23 cellular contexts compared by ENCODE assay signal in genomic region chr12:39161686-39162085, GRCh38.
A peak's percentile ranks its signal among the peaks of the same experiment; 100 is the strongest.
DNase-seq lines count a peak whose midpoint lies in the region; ATAC-seq, FAIRE-seq and TF ChIP-seq lines count a peak whose summit lies in the region.
"Had no signal": no experiment of that assay in that cellular context is flagged by ENCODE, and none has a peak within 500 bp of the region (broad histone marks: within the 10 kb centered on the region; RNA-seq: fewer than 3 reads in every experiment).

No MANE protein-coding gene starts in this region.

- H3K4me1 Mint-ChIP-seq in astrocyte (ENCODE audit: low read depth, unreplicated experiment) = no peaks in the 10 kb centered on the region
- H3K4me1 Mint-ChIP-seq: GM23338, IgD-negative memory B cell had no signal

- H3K27me3 ChIP-seq in astrocyte (ENCODE audit: insufficient read depth, low read length) = no peaks in the 10 kb centered on the region

- DNase-seq in NCI-H82 treated with DMSO at 0.1 percent for 48 hours (lab: John Stamatoyannopoulos, UW; ENCODE audit: unreplicated experiment) (peak; percentile 42), astrocyte (ENCODE audit: low read depth) (peak; percentile 29), foreskin melanocyte (peak; percentile 96), renal cortical epithelial cell (ENCODE audit: low read depth) (peak; percentile 2), NCI-H446 (lab: John Stamatoyannopoulos, UW) (no peak), left cardiac atrium (no peak)
- no peak for DNase-seq in effector CD8-positive, alpha-beta T cell (lab: John Stamatoyannopoulos, UW)
- DNase-seq: ACHN; AML-193; CD4-positive, alpha-beta T cell; DMS153; DND-41; EL; HCEC 1CT; KBM-7 had no signal

- no peak overlapping the region for H3K4me3 ChIP-seq in astrocyte (ENCODE audit: insufficient read depth, low read depth, low read length)
- H3K4me3 ChIP-seq: GM12878, GM23338 had no signal

- TF ChIP-seq CTCF in astrocyte (IDR thresholded peaks at IDR 0.05; ENCODE audit: insufficient read depth, low read depth, low read length) = no peak

- no peaks in the 10 kb centered on the region for H3K36me3 Mint-ChIP-seq in astrocyte (ENCODE audit: low read depth, unreplicated experiment)

- H3K4me1 ChIP-seq in astrocyte (ENCODE audit: insufficient read depth, low read length) = no peaks in the 10 kb centered on the region

- H3K27me3 Mint-ChIP-seq in astrocyte (ENCODE audit: low read depth, unreplicated experiment) = no peaks in the 10 kb centered on the region
- H3K27me3 Mint-ChIP-seq: CD4-positive, alpha-beta T cell; IgD-negative memory B cell had no signal

- no peak overlapping the region for H3K27ac Mint-ChIP-seq in astrocyte (ENCODE audit: unreplicated experiment)
- H3K27ac Mint-ChIP-seq: CD4-positive, alpha-beta T cell; GM23338; IgD-negative memory B cell had no signal

- no peak overlapping the region for H3K4me2 ChIP-seq in astrocyte (ENCODE audit: low read length)
- H3K4me2 ChIP-seq: GM23338 had no signal

- no peaks in the 10 kb centered on the region for H4K20me1 ChIP-seq in astrocyte (ENCODE audit: insufficient read depth, low read length)

- no peaks in the 10 kb centered on the region for H3K36me3 ChIP-seq in astrocyte (ENCODE audit: insufficient read depth, low read length)

- H2AFZ ChIP-seq in astrocyte (ENCODE audit: low read depth, low read length) = no peak overlapping the region
- H2AFZ ChIP-seq: GM23338 had no signal

- no peak for FAIRE-seq in astrocyte (lab: Jason Lieb, UNC)
- FAIRE-seq: A204.1, GM12878, H54 had no signal

- no peak overlapping the region for H3K27ac ChIP-seq in astrocyte (ENCODE audit: low read depth, low read length)
- H3K27ac ChIP-seq: C4-2B, HL-60 had no signal

- no peaks in the 10 kb centered on the region for H3K9me3 ChIP-seq in astrocyte (ENCODE audit: insufficient read depth, low read depth, low read length)

- no peak for ATAC-seq in HG03095 (IDR thresholded peaks at IDR 0.05; ENCODE audit: unreplicated experiment)
- no peak for ATAC-seq in left cardiac atrium
- ATAC-seq: GM12878, GM23338 had no signal

- H3K4me3 Mint-ChIP-seq in astrocyte (ENCODE audit: unreplicated experiment) = no peak overlapping the region
- H3K4me3 Mint-ChIP-seq: CD4-positive, alpha-beta T cell; GM23338; IgD-negative memory B cell had no signal

- H3K9ac ChIP-seq in astrocyte (ENCODE audit: low read length) = no peak overlapping the region

- H3K79me2 ChIP-seq in astrocyte (ENCODE audit: insufficient read depth, low read length) = no peaks in the 10 kb centered on the region

- H3K9me3 Mint-ChIP-seq in astrocyte (ENCODE audit: unreplicated experiment) = no peaks in the 10 kb centered on the region
- H3K9me3 Mint-ChIP-seq: GM23338 had no signal

- intact Hi-C loops in left cardiac atrium (cut with DNase I) = no loop called here

Comparison
In these comparisons a context has a peak if more than half of its experiments do, and no peak if none do; other contexts are left out.
1. DNase-seq: peak in NCI-H82 treated with DMSO at 0.1 percent for 48 hours (single experiment), astrocyte (single experiment), foreskin melanocyte (single experiment) and renal cortical epithelial cell (single experiment); none in NCI-H446 (0 of 2), left cardiac atrium (single experiment) and effector CD8-positive, alpha-beta T cell (single experiment).